Comparison of ENCODE assay signal across 32 cellular contexts in genomic region chr1:154764773-154765172, GRCh38.
"Had no signal": no experiment of that assay in that cellular context is flagged by ENCODE, and none has a peak within 500 bp of the region (broad histone marks: within the 10 kb centered on the region; RNA-seq: fewer than 3 reads in every experiment).

No MANE protein-coding gene starts in this region.

- H3K36me3 ChIP-seq: adrenal gland, ascending aorta, brain microvascular endothelial cell, breast epithelium, cardiac muscle cell had no signal

- FAIRE-seq: astrocyte, bronchial epithelial cell had no signal

- H3K27ac ChIP-seq: adrenal gland, ascending aorta, body of pancreas, brain microvascular endothelial cell, breast epithelium, cardiac muscle cell had no signal

- ATAC-seq: activated naive CD4-positive, alpha-beta T cell treated with anti-CD3 and anti-CD28 coated beads, Interleukin-2, amount 50 U/mL, for 72 hours; activated naive CD8-positive, alpha-beta T cell treated with anti-CD3 and anti-CD28 coated beads, Interleukin-2, amount 50 U/mL, for 24 hours; activated T-cell treated with anti-CD3 and anti-CD28 coated beads, Interleukin-2, amount 50 U/mL, for 4 hours; activated T-cell treated with anti-CD3 and anti-CD28 coated beads, Interleukin-2, amount 50 U/mL, for 72 hours; activated T-helper 17 cell treated with anti-CD3 and anti-CD28 coated beads, Interleukin-2, amount 50 U/mL, for 72 hours; body of pancreas had no signal

- H3K9me3 ChIP-seq: adrenal gland, ascending aorta, body of pancreas, breast epithelium had no signal

- H3K4me3 ChIP-seq: adrenal gland, ascending aorta, body of pancreas, breast epithelium, cardiac muscle cell had no signal

- H3K4me1 ChIP-seq: breast epithelium had no signal

- H3K27me3 ChIP-seq: ascending aorta, body of pancreas, breast epithelium had no signal

- DNase-seq: activated effector memory CD4-positive, alpha-beta T cell treated with anti-CD3 and anti-CD28 coated beads, Interleukin-2, amount 50 U/mL, for 16 hours; activated effector memory CD4-positive, alpha-beta T cell treated with Interleukin-2 at 50 U/mL for 16 hours; activated gamma-delta T cell; activated gamma-delta T cell treated with Interleukin-2 at 50 U/mL for 16 hours; activated naive CD4-positive, alpha-beta T cell; activated naive CD4-positive, alpha-beta T cell treated with anti-CD3 and anti-CD28 coated beads for 36 hours; activated naive CD4-positive, alpha-beta T cell treated with anti-CD3 and anti-CD28 coated beads, Interleukin-2, amount 10 ng/mL, durations not matched to agents 7 days and 5 days; activated naive CD4-positive, alpha-beta T cell treated with anti-CD3 and anti-CD28 coated beads, Interleukin-2, amount 50 U/mL, for 16 hours; activated naive CD4-positive, alpha-beta T cell treated with Interleukin-2 at 50 U/mL for 16 hours; activated naive CD8-positive, alpha-beta T cell treated with anti-CD3 and anti-CD28 coated beads for 36 hours; activated naive CD8-positive, alpha-beta T cell treated with anti-CD3 and anti-CD28 coated beads, Interleukin-2, amount 10 ng/mL, durations not matched to agents 7 days and 5 days; activated naive CD8-positive, alpha-beta T cell treated with anti-CD3 and anti-CD28 coated beads, Interleukin-2, amount 50 U/mL, for 24 hours; activated T-cell treated with anti-CD3 and anti-CD28 coated beads, Interleukin-2, amount 50 U/mL, for 4 hours; activated T-cell treated with anti-CD3 and anti-CD28 coated beads, Interleukin-2, amount 50 U/mL, for 48 hours; activated T-cell treated with anti-CD3 and anti-CD28 coated beads, Interleukin-2, amount 50 U/mL, for 72 hours; amniotic stem cell; amygdala; anterior cingulate cortex; aorta; body of pancreas; brain microvascular endothelial cell; caudate nucleus; central memory CD4-positive, alpha-beta T cell; cerebellar nuclear complex had no signal
